ENCODE assay signal across 8 cellular contexts in genomic region chr19:36116344-36116637, GRCh38. TPM values are rescaled to one million over a fixed set of nuclear protein-coding genes. Genes with fewer than 3 reads are reported as not detected.
DNase-seq lines count a peak whose midpoint lies in the region; ATAC-seq and TF ChIP-seq lines count a peak whose summit lies in the region.

No MANE protein-coding gene starts in this region.

- no peaks in the 10 kb centered on the region for H3K9me2 ChIP-seq in GM23338 (ENCODE audit: insufficient read depth)

- H3K4me3 Mint-ChIP-seq in GM23338 (peak overlapping the region; percentile 99), T-helper 17 cell (peak overlapping the region; percentile 95)

- H3K36me3 ChIP-seq in GM23338 (ENCODE audit: insufficient read depth) (no peaks in the 10 kb centered on the region; the same call in 1 of the 2 replicates), skeletal muscle satellite cell (ENCODE audit: insufficient read depth, low read length) (peaks cover 37% of the 10 kb centered on the region)

- H3K27me3 ChIP-seq in GM23338 (ENCODE audit: insufficient read depth) (no peaks in the 10 kb centered on the region), skeletal muscle satellite cell (ENCODE audit: control insufficient read depth, insufficient read depth, low read length) (no peaks in the 10 kb centered on the region)

- no peak for TF ChIP-seq CTCF in GM23338 (conservative IDR thresholded peaks at IDR 0.05; ENCODE audit: low read depth in 2 of 2)
- TF ChIP-seq CTCF in fibroblast of the aortic adventitia (IDR thresholded peaks at IDR 0.05; ENCODE audit: insufficient read depth, low read length), result no peak

- peaks cover 31% of the 10 kb centered on the region for H3K4me1 Mint-ChIP-seq in GM23338
- peaks cover 42% of the 10 kb centered on the region for H3K4me1 Mint-ChIP-seq in T-helper 17 cell

- H3K4me3 ChIP-seq in GM23338, result peak overlapping the region; percentile 98
- H3K4me3 ChIP-seq in fibroblast of the aortic adventitia (ENCODE audit: low read depth, low read length), result peak overlapping the region; percentile 82
- peak overlapping the region; percentile 91 for H3K4me3 ChIP-seq in skeletal muscle satellite cell (ENCODE audit: low read length)

- H3F3A ChIP-seq in GM23338 (replicated peaks; ENCODE audit: low read depth), result peaks cover 29% of the 10 kb centered on the region

- no peak for DNase-seq in GM23338 (ENCODE audit: low spot score)
- no peak for DNase-seq in T-helper 17 cell
- DNase-seq in fibroblast of the aortic adventitia (ENCODE audit: low read depth), result no peak
- no peak for DNase-seq in NCI-H2029 (lab: John Stamatoyannopoulos, UW)
- DNase-seq in NK-92 (lab: John Stamatoyannopoulos, UW; ENCODE audit: unreplicated experiment), result no peak

- H3K4me1 ChIP-seq in GM23338 (ENCODE audit: insufficient read depth), result peaks cover 13% of the 10 kb centered on the region; the same call in 1 of the 2 replicates
- H3K4me1 ChIP-seq in skeletal muscle satellite cell (ENCODE audit: control insufficient read depth, insufficient read depth, low read length), result peaks cover 25% of the 10 kb centered on the region

- peaks cover 10% of the 10 kb centered on the region; the same call in 1 of the 2 replicates for H4K20me1 ChIP-seq in GM23338 (replicated peaks; ENCODE audit: insufficient read depth)

- H3K79me2 ChIP-seq in GM23338 (replicated peaks; ENCODE audit: insufficient read depth), result peaks cover 22% of the 10 kb centered on the region

- H3K27me3 Mint-ChIP-seq in GM23338 (ENCODE audit: insufficient read depth, low read depth, poor library complexity), result peaks cover 25% of the 10 kb centered on the region
- H3K27me3 Mint-ChIP-seq in T-helper 17 cell, result no peaks in the 10 kb centered on the region

- H3K27ac ChIP-seq in GM23338 (ENCODE audit: low read depth), result no peak overlapping the region

- H3K4me2 ChIP-seq in GM23338 (peak overlapping the region; percentile 82), skeletal muscle satellite cell (ENCODE audit: low read length) (peak overlapping the region; percentile 84)

- H3K27ac Mint-ChIP-seq in GM23338, result no peak overlapping the region
- peak overlapping the region; percentile 95 for H3K27ac Mint-ChIP-seq in T-helper 17 cell

- H2AFZ ChIP-seq in GM23338, result no peak overlapping the region

- ATAC-seq in GM23338 (no peak), T-helper 17 cell (no peak), HG02610 (IDR thresholded peaks at IDR 0.05; ENCODE audit: unreplicated experiment) (no peak), HG03439 (IDR thresholded peaks at IDR 0.05; ENCODE audit: unreplicated experiment) (no peak)

- H3K9me3 ChIP-seq in T-helper 17 cell (ENCODE audit: control insufficient read depth, low read length, poor library complexity, severe bottlenecking) (no peaks in the 10 kb centered on the region), skeletal muscle satellite cell (replicated peaks; ENCODE audit: low read length) (no peaks in the 10 kb centered on the region)

- peak overlapping the region; percentile 82 for H3K9ac ChIP-seq in skeletal muscle satellite cell (ENCODE audit: low read depth, low read length)

- H3K9me3 Mint-ChIP-seq in GM23338, result no peaks in the 10 kb centered on the region; the same call in 2 of the 3 replicates

- peaks cover 58% of the 10 kb centered on the region for H3K36me3 Mint-ChIP-seq in GM23338 (ENCODE audit: low read depth)
- peaks cover 9% of the 10 kb centered on the region for H3K36me3 Mint-ChIP-seq in T-helper 17 cell (ENCODE audit: low read depth)

TF ChIP-seq in GM23338, 12 proteins besides CTCF, POLR2A, EP300 and RAD21:
- TF ChIP-seq ZNF462 (CRISPR knock-in tag; IDR thresholded peaks at IDR 0.05), result no peak
- no peak for TF ChIP-seq EZH2phosphoT487 (IDR thresholded peaks at IDR 0.05; ENCODE audit: unreplicated experiment)
- no peak for TF ChIP-seq POLR2AphosphoS5 (IDR thresholded peaks at IDR 0.05; ENCODE audit: low read depth)

RNA-seq across cellular contexts. Expression of gene TBCB, which starts 1.0 kb away (rescaled TPM):
- 254 and 275 TPM in 2 replicates for total RNA-seq in GM23338 (2014; rRNA removed; shearing (Covaris generic))
- 277 and 290 TPM in 2 replicates for polyA plus RNA-seq in GM23338 (2016; fragmentation: Nextera tagmentation; extraction: Ambion mirVana)
- total RNA-seq in T-helper 17 cell (100 to 1,000 TPM; 127 to 131 TPM), fibroblast of the aortic adventitia (ENCODE audit: low replicate concordance) (83.6 and 164 TPM in 2 replicates)
- 162 and 206 TPM in 2 replicates for total RNA-seq in skeletal muscle satellite cell (2012; rRNA removed)

RNA-seq across cellular contexts. Expression of gene POLR2I, which starts 1.6 kb away (rescaled TPM):
- 94.0 and 110 TPM in 2 replicates for total RNA-seq in GM23338 (2014; rRNA removed; shearing (Covaris generic))
- 413 and 427 TPM in 2 replicates for polyA plus RNA-seq in GM23338 (2016; fragmentation: Nextera tagmentation; extraction: Ambion mirVana)
- 10 to 100 TPM; 26.4 to 28.2 TPM for total RNA-seq in T-helper 17 cell
- total RNA-seq in fibroblast of the aortic adventitia (ENCODE audit: low replicate concordance), result 33.2 and 37.9 TPM in 2 replicates
- total RNA-seq in skeletal muscle satellite cell (2012; rRNA removed), result 42.3 and 53.5 TPM in 2 replicates

RNA-seq across cellular contexts. Expression of gene OVOL3, which starts 5.3 kb away (rescaled TPM):
- total RNA-seq in GM23338 (2014; rRNA removed; shearing (Covaris generic)), result not detected in 2 replicates
- not detected in 2 replicates for polyA plus RNA-seq in GM23338 (2016; fragmentation: Nextera tagmentation; extraction: Ambion mirVana)
- total RNA-seq in T-helper 17 cell, result not detected
- total RNA-seq in fibroblast of the aortic adventitia (ENCODE audit: low replicate concordance), result not detected in 2 replicates
- total RNA-seq in skeletal muscle satellite cell (2012; rRNA removed), result not detected in 2 replicates

RNA-seq across cellular contexts. Expression of gene CAPNS1, which starts 23.6 kb away (rescaled TPM):
- total RNA-seq in GM23338 (2014; rRNA removed; shearing (Covaris generic)), result 112 and 123 TPM in 2 replicates
- polyA plus RNA-seq in GM23338 (2016; fragmentation: Nextera tagmentation; extraction: Ambion mirVana), result 227 and 230 TPM in 2 replicates
- 100 to 1,000 TPM; 323 to 327 TPM for total RNA-seq in T-helper 17 cell
- 55.1 and 398 TPM in 2 replicates for total RNA-seq in fibroblast of the aortic adventitia (ENCODE audit: low replicate concordance)
- 257 and 281 TPM in 2 replicates for total RNA-seq in skeletal muscle satellite cell (2012; rRNA removed)

RNA-seq across cellular contexts. Expression of gene COX7A1, which starts 36.0 kb away (rescaled TPM):
- total RNA-seq in GM23338 (2014; rRNA removed; shearing (Covaris generic)), result 0.52 TPM in 1 of 2 replicates, not detected in the other
- 5.5 and 6.3 TPM in 2 replicates for polyA plus RNA-seq in GM23338 (2016; fragmentation: Nextera tagmentation; extraction: Ambion mirVana)
- total RNA-seq in T-helper 17 cell (not detected), fibroblast of the aortic adventitia (ENCODE audit: low replicate concordance) (5.4 and 17.0 TPM in 2 replicates)
- total RNA-seq in skeletal muscle satellite cell (2012; rRNA removed), result 3.5 and 4.8 TPM in 2 replicates
